Comparison of ENCODE assay signal across 14 cellular contexts in the genomic region with DNA sequence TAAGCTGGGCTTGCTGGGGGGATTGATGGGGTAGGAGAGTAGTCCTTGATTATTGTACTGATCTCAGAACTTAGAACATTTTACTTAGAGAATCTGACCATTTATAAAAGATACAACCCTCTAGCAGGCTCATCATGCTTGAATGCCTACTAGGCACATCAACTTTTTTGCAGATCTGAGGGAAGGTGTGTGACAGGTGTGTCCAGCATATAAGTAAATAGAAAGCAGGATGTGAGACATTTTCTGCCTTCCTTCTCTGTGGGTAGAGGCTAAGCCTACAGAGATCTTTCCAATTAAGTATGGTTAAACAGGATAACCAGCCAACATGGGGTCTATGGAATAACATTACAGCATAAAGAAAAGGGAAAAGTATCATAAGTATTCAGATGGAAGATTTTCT.
"Had no signal": no experiment of that assay in that cellular context is flagged by ENCODE, and none has a peak within 500 bp of the region (broad histone marks: within the 10 kb centered on the region; RNA-seq: fewer than 3 reads in every experiment).

No MANE protein-coding gene starts in this region.

- ATAC-seq: natural killer cell, right cardiac atrium had no signal

- H3K27me3 Mint-ChIP-seq: activated naive CD8-positive, alpha-beta T cell; activated T-cell treated with anti-CD3 and anti-CD28 coated beads, Interleukin-2, amount 50 U/mL, for 24 hours had no signal

- H3K4me3 ChIP-seq: lung had no signal

- H3K27ac Mint-ChIP-seq: activated naive CD8-positive, alpha-beta T cell; activated T-cell treated with anti-CD3 and anti-CD28 coated beads, Interleukin-2, amount 50 U/mL, for 24 hours; natural killer cell had no signal

- H3K9me3 Mint-ChIP-seq: activated T-cell treated with anti-CD3 and anti-CD28 coated beads, Interleukin-2, amount 50 U/mL, for 24 hours; endodermal cell; natural killer cell had no signal

- H3K4me3 Mint-ChIP-seq: activated naive CD8-positive, alpha-beta T cell; activated T-cell treated with anti-CD3 and anti-CD28 coated beads, Interleukin-2, amount 50 U/mL, for 24 hours; endodermal cell; natural killer cell had no signal

- H3K36me3 Mint-ChIP-seq: natural killer cell had no signal

- DNase-seq: activated gamma-delta T cell; activated T-cell treated with anti-CD3 and anti-CD28 coated beads, Interleukin-2, amount 50 U/mL, for 24 hours; anterior cingulate cortex; cerebellar nuclear complex; endodermal cell; hippocampal formation; kidney glomerular epithelial cell; natural killer cell; posterior cingulate gyrus; right cardiac atrium; small intestine; trophoblast cell had no signal
